Comparison of ENCODE assay signal across 24 cellular contexts in the genomic region with DNA sequence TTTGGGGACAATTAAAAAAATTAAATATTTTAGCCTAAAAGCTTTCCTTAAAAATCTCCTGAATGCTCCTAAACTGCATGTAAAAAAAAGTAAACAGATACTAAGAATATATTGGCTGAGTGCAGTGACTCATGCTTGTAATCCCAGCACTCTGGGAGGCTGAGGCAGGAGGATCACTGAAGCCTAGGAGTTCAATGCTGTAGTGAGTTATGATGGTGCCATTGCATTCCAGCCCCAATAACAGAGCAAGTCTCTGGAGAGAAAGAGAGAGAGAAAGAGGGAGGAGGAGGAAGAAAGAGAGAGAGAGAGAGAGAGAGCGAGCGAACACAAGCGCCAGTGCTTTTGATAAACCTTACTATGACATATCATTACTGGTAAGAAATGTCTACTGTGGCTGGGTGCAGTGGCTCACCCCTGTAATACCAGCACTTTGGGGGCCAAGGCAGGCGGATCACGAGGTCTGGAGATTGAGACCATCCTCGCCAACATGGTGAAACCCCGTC. TPM values are rescaled to one million over a fixed set of nuclear protein-coding genes. Genes with fewer than 3 reads are reported as not detected.
A peak's percentile ranks its signal among the peaks of the same experiment; 100 is the strongest.
DNase-seq lines count a peak whose midpoint lies in the region; ATAC-seq and TF ChIP-seq lines count a peak whose summit lies in the region.
"Had no signal": no experiment of that assay in that cellular context is flagged by ENCODE, and none has a peak within 500 bp of the region (broad histone marks: within the 10 kb centered on the region; RNA-seq: fewer than 3 reads in every experiment).

No MANE protein-coding gene starts in this region.

- H3K36me3 Mint-ChIP-seq in activated T-cell treated with anti-CD3 and anti-CD28 coated beads, Interleukin-2, amount 50 U/mL, for 72 hours (ENCODE audit: insufficient read depth in 2 of 2), result peaks cover 9 to 19% of the 10 kb centered on the region in 2 donors
- peaks cover 62% of the 10 kb centered on the region for H3K36me3 Mint-ChIP-seq in CD8-positive, alpha-beta T cell
- H3K36me3 Mint-ChIP-seq in T-cell, result peaks cover 26% of the 10 kb centered on the region
- H3K36me3 Mint-ChIP-seq in naive thymus-derived CD4-positive, alpha-beta T cell, result peaks cover 4 to 39% (median 24%) of the 10 kb centered on the region in 5 donors

- H3K9me3 Mint-ChIP-seq in activated T-cell treated with anti-CD3 and anti-CD28 coated beads, Interleukin-2, amount 50 U/mL, for 72 hours, result no peaks in the 10 kb centered on the region
- H3K9me3 Mint-ChIP-seq in CD8-positive, alpha-beta T cell, result no peaks in the 10 kb centered on the region
- H3K9me3 Mint-ChIP-seq in T-cell, result no peaks in the 10 kb centered on the region
- H3K9me3 Mint-ChIP-seq in naive thymus-derived CD4-positive, alpha-beta T cell, result no peaks in the 10 kb centered on the region
- H3K9me3 Mint-ChIP-seq: effector memory CD8-positive, alpha-beta T cell had no signal

- POLR2A ChIA-PET in CD8-positive, alpha-beta T cell (lab: Charles Lee), result interaction anchor here (0.8 kb wide), 1 partner anchor 102 kb away, joined by 3 read pairs; no protein-coding TSS in a partner anchor
- POLR2A ChIA-PET in T-cell (lab: Charles Lee), result no interaction called here
- POLR2A ChIA-PET in naive thymus-derived CD4-positive, alpha-beta T cell (lab: Charles Lee), result interaction anchor here (0.6 to 1.6 kb wide), 3 partner anchors 26 to 132 kb away, joined by 3 to 5 read pairs (median 5); no protein-coding TSS in a partner anchor

- no peaks in the 10 kb centered on the region for H3K27me3 ChIP-seq in CD8-positive, alpha-beta T cell (ENCODE audit: insufficient read depth, low read length)
- no peaks in the 10 kb centered on the region for H3K27me3 ChIP-seq in naive thymus-derived CD4-positive, alpha-beta T cell (ENCODE audit: control insufficient read depth in 2 of 2, insufficient read depth in 2 of 2, low read length in 2 of 2)
- H3K27me3 ChIP-seq: cardiac muscle cell, right lobe of liver, suprapubic skin, upper lobe of right lung had no signal

- peak overlapping the region; percentile 93 for H3K27ac Mint-ChIP-seq in activated T-cell treated with anti-CD3 and anti-CD28 coated beads, Interleukin-2, amount 50 U/mL, for 72 hours
- peak overlapping the region; percentile 86 for H3K27ac Mint-ChIP-seq in CD8-positive, alpha-beta T cell
- H3K27ac Mint-ChIP-seq in T-cell, result peak overlapping the region; percentile 65 to 77
- H3K27ac Mint-ChIP-seq in naive thymus-derived CD4-positive, alpha-beta T cell, result peak overlapping the region in 8 of 9 donors; percentile 67 to 93 (median 84)

- H3K4me1 Mint-ChIP-seq in activated T-cell treated with anti-CD3 and anti-CD28 coated beads, Interleukin-2, amount 50 U/mL, for 72 hours (ENCODE audit: low read depth), result peaks cover 4% of the 10 kb centered on the region
- H3K4me1 Mint-ChIP-seq in CD8-positive, alpha-beta T cell (ENCODE audit: low read depth), result peaks cover 27% of the 10 kb centered on the region
- peaks cover 23 to 44% (median 34%) of the 10 kb centered on the region in 3 donors for H3K4me1 Mint-ChIP-seq in T-cell
- H3K4me1 Mint-ChIP-seq in naive thymus-derived CD4-positive, alpha-beta T cell, result peaks cover 11 to 44% (median 40%) of the 10 kb centered on the region in 7 donors

- CTCF ChIA-PET in CD8-positive, alpha-beta T cell (lab: Charles Lee), result interaction anchor here (2.5 to 15.3 kb wide), 2 partner anchors 14 to 103 kb away, joined by 9 to 341 read pairs; a partner anchor contains a TSS
- CTCF ChIA-PET in T-cell (lab: Charles Lee), result interaction anchor here in 1 of 2 donors (1.1 kb wide), 1 partner anchor 46 kb away, joined by 3 read pairs; no protein-coding TSS in a partner anchor
- CTCF ChIA-PET in naive thymus-derived CD4-positive, alpha-beta T cell (lab: Charles Lee), result interaction anchor here (0.6 to 1.5 kb wide), 2 partner anchors 11 to 46 kb away, joined by 3 to 5 read pairs; no protein-coding TSS in a partner anchor

- peaks cover 22% of the 10 kb centered on the region for H3K36me3 ChIP-seq in CD8-positive, alpha-beta T cell (ENCODE audit: insufficient read depth, low read length)
- peaks cover 0 to 31% (median 6%) of the 10 kb centered on the region in 3 experiments for H3K36me3 ChIP-seq in naive thymus-derived CD4-positive, alpha-beta T cell (ENCODE audit: control insufficient read depth in 2 of 3, insufficient read depth in 3 of 3, low read length in 3 of 3)
- H3K36me3 ChIP-seq: cardiac muscle cell had no signal

- intact Hi-C loops in CD8-positive, alpha-beta T cell (cut with DNase I, micrococcal nuclease), result no loop called here
- intact Hi-C loops in naive thymus-derived CD4-positive, alpha-beta T cell (cut with micrococcal nuclease), result no loop called here

- no peak overlapping the region for H3K27ac ChIP-seq in CD8-positive, alpha-beta T cell (ENCODE audit: low read depth, low read length)
- H3K27ac ChIP-seq in naive thymus-derived CD4-positive, alpha-beta T cell (ENCODE audit: low read depth, low read length), result no peak overlapping the region
- H3K27ac ChIP-seq: cardiac muscle cell, right lobe of liver, suprapubic skin, upper lobe of right lung had no signal

- no peak for DNase-seq in activated T-cell treated with anti-CD3 and anti-CD28 coated beads, Interleukin-2, amount 50 U/mL, for 72 hours
- no peak for DNase-seq in activated T-cell treated with anti-CD3 and anti-CD28 coated beads, Interleukin-2, amount 50 U/mL, for 1 hour
- DNase-seq in CD8-positive, alpha-beta T cell, result no peak
- DNase-seq in T-cell, result no peak
- no peak for DNase-seq in naive thymus-derived CD4-positive, alpha-beta T cell
- no peak for DNase-seq in AG08395 (ENCODE audit: low spot score)
- no peak for DNase-seq in DMS53 treated with DMSO at 0.1 percent for 48 hours (lab: John Stamatoyannopoulos, UW; ENCODE audit: unreplicated experiment)
- DNase-seq: activated CD4-positive, alpha-beta T cell treated with anti-CD3 and anti-CD28 coated beads for 48 hours; activated CD8-positive, alpha-beta memory T cell treated with anti-CD3 and anti-CD28 coated beads, Interleukin-2, amount 50 U/mL, for 4 hours; activated effector memory CD4-positive, alpha-beta T cell treated with Interleukin-2 at 50 U/mL for 16 hours; C1 segment of cervical spinal cord; cortex of kidney; DMS 273 treated with DMSO at 0.1 percent for 48 hours; effector memory CD8-positive, alpha-beta T cell; erythroblast; NCI-H510A; right lobe of liver; SK-N-SH; stimulated activated CD4-positive, alpha-beta T cell treated with anti-CD3 and anti-CD28 coated beads, Interleukin-12 subunit alpha, Interleukin-12 subunit beta, amount 100 ng/mL, for 4 hours; stimulated activated CD4-positive, alpha-beta T cell treated with anti-CD3 and anti-CD28 coated beads, Interleukin-4, amount 100 ng/mL, for 1 hour; upper lobe of right lung had no signal

- no peak for ATAC-seq in activated T-cell treated with anti-CD3 and anti-CD28 coated beads, Interleukin-2, amount 50 U/mL, for 72 hours (replicated peaks in 1 of 2)
- no peak for ATAC-seq in CD8-positive, alpha-beta T cell
- ATAC-seq in T-cell (replicated peaks in 1 of 4), result no peak
- ATAC-seq in naive thymus-derived CD4-positive, alpha-beta T cell, result no peak
- ATAC-seq in HG03342 (IDR thresholded peaks at IDR 0.05; ENCODE audit: unreplicated experiment), result no peak
- ATAC-seq: effector memory CD8-positive, alpha-beta T cell; right lobe of liver; upper lobe of right lung had no signal

- H3K4me3 Mint-ChIP-seq in activated T-cell treated with anti-CD3 and anti-CD28 coated beads, Interleukin-2, amount 50 U/mL, for 72 hours, result no peak overlapping the region
- H3K4me3 Mint-ChIP-seq in CD8-positive, alpha-beta T cell, result no peak overlapping the region
- no peak overlapping the region for H3K4me3 Mint-ChIP-seq in T-cell
- peak overlapping the region in 1 of 10 donors; percentile 15 for H3K4me3 Mint-ChIP-seq in naive thymus-derived CD4-positive, alpha-beta T cell
- H3K4me3 Mint-ChIP-seq: effector memory CD8-positive, alpha-beta T cell had no signal

- no peak overlapping the region for H3K4me3 ChIP-seq in CD8-positive, alpha-beta T cell (ENCODE audit: low read depth, low read length)
- H3K4me3 ChIP-seq in naive thymus-derived CD4-positive, alpha-beta T cell (ENCODE audit: low read length), result no peak overlapping the region
- H3K4me3 ChIP-seq: cardiac muscle cell, right lobe of liver, suprapubic skin, upper lobe of right lung had no signal

- no peak for TF ChIP-seq CTCF in CD8-positive, alpha-beta T cell (IDR thresholded peaks at IDR 0.05)

- H3K9me3 ChIP-seq in CD8-positive, alpha-beta T cell (ENCODE audit: low read length), result no peaks in the 10 kb centered on the region
- H3K9me3 ChIP-seq in naive thymus-derived CD4-positive, alpha-beta T cell (ENCODE audit: control insufficient read depth in 2 of 3, low read length in 3 of 3), result no peaks in the 10 kb centered on the region
- H3K9me3 ChIP-seq: right lobe of liver, SK-N-SH, suprapubic skin, upper lobe of right lung had no signal

- H3K4me1 ChIP-seq in CD8-positive, alpha-beta T cell (ENCODE audit: insufficient read depth, low read length), result peaks cover 1% of the 10 kb centered on the region
- H3K4me1 ChIP-seq in naive thymus-derived CD4-positive, alpha-beta T cell (ENCODE audit: control insufficient read depth in 2 of 2, insufficient read depth in 2 of 2, low read length in 2 of 2), result peaks cover 0 to 7% of the 10 kb centered on the region in 2 donors
- H3K4me1 ChIP-seq: right lobe of liver, upper lobe of right lung had no signal

- H3K27me3 Mint-ChIP-seq in activated T-cell treated with anti-CD3 and anti-CD28 coated beads, Interleukin-2, amount 50 U/mL, for 72 hours (ENCODE audit: low read depth), result no peaks in the 10 kb centered on the region
- no peaks in the 10 kb centered on the region for H3K27me3 Mint-ChIP-seq in CD8-positive, alpha-beta T cell (ENCODE audit: low read depth)
- H3K27me3 Mint-ChIP-seq in T-cell, result no peaks in the 10 kb centered on the region
- no peaks in the 10 kb centered on the region for H3K27me3 Mint-ChIP-seq in naive thymus-derived CD4-positive, alpha-beta T cell
- H3K27me3 Mint-ChIP-seq: effector memory CD8-positive, alpha-beta T cell had no signal

RNA-seq across cellular contexts. Expression of a gene that starts 58.8 kb away (rescaled TPM):
- 100 to 1,000 TPM; 106 to 120 TPM for total RNA-seq in activated T-cell treated with anti-CD3 and anti-CD28 coated beads, Interleukin-2, amount 50 U/mL, for 72 hours
- 10 to 100 TPM; 25.7 to 27.1 TPM for total RNA-seq in CD8-positive, alpha-beta T cell
- 100 to 1,000 TPM in 1 of 5 donors, 10 to 100 TPM in 4; 61.4 to 130 (median 63.9) TPM for total RNA-seq in T-cell
- total RNA-seq in naive thymus-derived CD4-positive, alpha-beta T cell, result 10 to 100 TPM; 56.7 to 83.3 (median 79.4) TPM
- polyA plus RNA-seq in naive thymus-derived CD4-positive, alpha-beta T cell, result 100 to 1,000 TPM; 101 to 324 TPM

Comparison
In these comparisons a context has a peak if more than half of its experiments do, and no peak if none do; other contexts are left out.
1. POLR2A ChIA-PET loops: an anchor here in CD8-positive, alpha-beta T cell (0.8 kb wide) and naive thymus-derived CD4-positive, alpha-beta T cell (0.6 to 1.6 kb wide); none called in T-cell.